19 cellular contexts compared by ENCODE assay signal in genomic region chr2:9417725-9418124, GRCh38.
"Had no signal": no experiment of that assay in that cellular context is flagged by ENCODE, and none has a peak within 500 bp of the region (broad histone marks: within the 10 kb centered on the region; RNA-seq: fewer than 3 reads in every experiment).

No MANE protein-coding gene starts in this region.

- DNase-seq: activated CD4-positive, alpha-beta T cell treated with anti-CD3 and anti-CD28 coated beads for 1 hour; activated CD4-positive, alpha-beta T cell treated with anti-CD3 and anti-CD28 coated beads, Interleukin-2, amount 50 U/mL, for 48 hours; activated effector memory CD4-positive, alpha-beta T cell treated with anti-CD3 and anti-CD28 coated beads, Interleukin-2, amount 50 U/mL, for 16 hours; activated naive CD8-positive, alpha-beta T cell treated with anti-CD3 and anti-CD28 coated beads, Interleukin-2, amount 10 ng/mL, durations not matched to agents 7 days and 5 days; dorsolateral prefrontal cortex; glutamatergic neuron; hypothalamus; left ventricle myocardium superior; mucosa of descending colon; naive thymus-derived CD4-positive, alpha-beta T cell; stimulated activated CD4-positive, alpha-beta T cell treated with anti-CD3 and anti-CD28 coated beads, Interleukin-15, amount 100 ng/mL, for 24 hours; stimulated activated CD4-positive, alpha-beta T cell treated with anti-CD3 and anti-CD28 coated beads, Interleukin-4, amount 100 ng/mL, for 24 hours; stimulated activated naive CD4-positive, alpha-beta T cell treated with Interleukin-2 at 50 U/mL for 16 hours; T-cell; T1000; trophoblast cell had no signal

- H3K27me3 ChIP-seq: breast epithelium, dorsolateral prefrontal cortex, esophagus muscularis mucosa had no signal

- H3K27me3 Mint-ChIP-seq: activated naive CD8-positive, alpha-beta T cell treated with anti-CD3 and anti-CD28 coated beads, Interleukin-2, amount 10 ng/mL, durations not matched to agents 7 days and 5 days; memory B cell; naive thymus-derived CD4-positive, alpha-beta T cell; T-cell had no signal

- H3K27ac ChIP-seq: breast epithelium, dorsolateral prefrontal cortex, esophagus muscularis mucosa had no signal

- H3K27ac Mint-ChIP-seq: memory B cell had no signal

- H3K4me3 Mint-ChIP-seq: activated naive CD8-positive, alpha-beta T cell treated with anti-CD3 and anti-CD28 coated beads, Interleukin-2, amount 10 ng/mL, durations not matched to agents 7 days and 5 days; memory B cell; T-cell had no signal

- H3K9me3 Mint-ChIP-seq: activated naive CD8-positive, alpha-beta T cell treated with anti-CD3 and anti-CD28 coated beads, Interleukin-2, amount 10 ng/mL, durations not matched to agents 7 days and 5 days; memory B cell; naive thymus-derived CD4-positive, alpha-beta T cell; T-cell had no signal

- H3K9me3 ChIP-seq: breast epithelium, esophagus muscularis mucosa, mucosa of descending colon had no signal

- H3K36me3 ChIP-seq: breast epithelium had no signal

- ATAC-seq: left ventricle myocardium superior; mucosa of descending colon; naive thymus-derived CD4-positive, alpha-beta T cell; T-cell had no signal

- H3K4me3 ChIP-seq: breast epithelium, dorsolateral prefrontal cortex, esophagus muscularis mucosa, mucosa of descending colon had no signal
